In the genomic region with DNA sequence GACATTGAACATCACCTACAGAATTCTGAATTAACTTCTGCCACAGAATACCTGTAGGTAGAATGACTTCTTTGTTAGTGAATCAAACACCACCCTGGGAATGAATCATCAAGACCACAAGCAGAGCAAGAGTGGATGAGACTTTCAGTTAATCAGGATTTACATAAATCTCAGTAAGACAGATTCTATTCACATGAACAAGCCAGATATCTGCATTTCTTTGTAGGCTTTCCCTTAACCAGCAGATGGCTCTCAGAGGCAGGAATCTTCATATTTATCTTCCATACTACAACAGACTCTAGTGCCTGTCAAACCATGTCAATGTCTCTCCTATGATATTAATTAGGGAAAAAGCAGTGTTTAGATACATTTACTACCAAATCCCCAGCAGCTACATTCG, we compare ENCODE assay signal across 8 cellular contexts.
DNase-seq lines count a peak whose midpoint lies in the region; ATAC-seq and TF ChIP-seq lines count a peak whose summit lies in the region.

No MANE protein-coding gene starts in this region.

- no peaks in the 10 kb centered on the region for H3F3A ChIP-seq in neural cell (ENCODE audit: insufficient read depth, low read length, poor library complexity, severe bottlenecking)

- TF ChIP-seq EP300 in neural cell (conservative IDR thresholded peaks at IDR 0.05; ENCODE audit: poor library complexity, severe bottlenecking): peak; percentile 30

- no peak overlapping the region for H3K4me3 Mint-ChIP-seq in activated CD4-positive, alpha-beta T cell treated with anti-CD3 and anti-CD28 coated beads, Interleukin-2, amount 10 ng/mL, durations not matched to agents 7 days and 5 days

- CTCF ChIA-PET in activated CD4-positive, alpha-beta T cell treated with anti-CD3 and anti-CD28 coated beads, Interleukin-2, amount 10 ng/mL, durations not matched to agents 7 days and 5 days (lab: Charles Lee): interaction anchor here (1.3 to 1.7 kb wide), 2 partner anchors 10 to 74 kb away, joined by 3 to 7 read pairs; no protein-coding TSS in a partner anchor

- H3K27ac ChIP-seq in neural cell (ENCODE audit: low read length): no peak overlapping the region

- H3K36me3 ChIP-seq in neural cell (ENCODE audit: insufficient read depth, low read length): no peaks in the 10 kb centered on the region

- H3K27me3 ChIP-seq in neural cell (ENCODE audit: insufficient read depth, low read depth, low read length): no peaks in the 10 kb centered on the region

- no peaks in the 10 kb centered on the region for H3K27me3 Mint-ChIP-seq in activated CD4-positive, alpha-beta T cell treated with anti-CD3 and anti-CD28 coated beads, Interleukin-2, amount 10 ng/mL, durations not matched to agents 7 days and 5 days

- POLR2A ChIA-PET in activated CD4-positive, alpha-beta T cell treated with anti-CD3 and anti-CD28 coated beads, Interleukin-2, amount 10 ng/mL, durations not matched to agents 7 days and 5 days (lab: Charles Lee): no interaction called here

- H3K9ac ChIP-seq in neural cell (ENCODE audit: low read length): no peak overlapping the region

- H3K9me3 ChIP-seq in neural cell (ENCODE audit: low read length): no peaks in the 10 kb centered on the region

- no peaks in the 10 kb centered on the region for H3K9me3 Mint-ChIP-seq in activated CD4-positive, alpha-beta T cell treated with anti-CD3 and anti-CD28 coated beads, Interleukin-2, amount 10 ng/mL, durations not matched to agents 7 days and 5 days

- in situ Hi-C loops in astrocyte of the cerebellum (cut with HindIII; ENCODE audit: low sequenced_read_pairs): loop anchor here (25.0 kb wide), 1 partner anchor 885 kb away; no protein-coding TSS in a partner anchor

- ATAC-seq in GM19452 (IDR thresholded peaks at IDR 0.05; ENCODE audit: unreplicated experiment): peak; percentile 77
- ATAC-seq in HG03520 (IDR thresholded peaks at IDR 0.05; ENCODE audit: unreplicated experiment): peak; percentile 90

- no peaks in the 10 kb centered on the region for H3K9me2 ChIP-seq in neural cell (ENCODE audit: insufficient read depth, low read length)

- H3K27ac Mint-ChIP-seq in activated CD4-positive, alpha-beta T cell treated with anti-CD3 and anti-CD28 coated beads, Interleukin-2, amount 10 ng/mL, durations not matched to agents 7 days and 5 days: no peak overlapping the region

- TF ChIP-seq RAD21 in neural cell (conservative IDR thresholded peaks at IDR 0.05): peak; percentile 79

- no peaks in the 10 kb centered on the region for H4K20me1 ChIP-seq in neural cell (ENCODE audit: insufficient read depth)

- no peaks in the 10 kb centered on the region for H3K79me2 ChIP-seq in neural cell (replicated peaks; ENCODE audit: insufficient read depth, low read length)

- peaks cover 13% of the 10 kb centered on the region for H3K36me3 Mint-ChIP-seq in activated CD4-positive, alpha-beta T cell treated with anti-CD3 and anti-CD28 coated beads, Interleukin-2, amount 10 ng/mL, durations not matched to agents 7 days and 5 days (ENCODE audit: low read depth)

- no peak overlapping the region for H3K4me3 ChIP-seq in astrocyte of the cerebellum (ENCODE audit: low read depth, low read length)
- no peak overlapping the region for H3K4me3 ChIP-seq in neural cell (ENCODE audit: low read length)

- no peak overlapping the region for H2AFZ ChIP-seq in neural cell (ENCODE audit: low read depth, low read length)

- no peak overlapping the region for H3K4me2 ChIP-seq in neural cell (ENCODE audit: low read length)

- peaks cover 24% of the 10 kb centered on the region for H3K4me1 Mint-ChIP-seq in activated CD4-positive, alpha-beta T cell treated with anti-CD3 and anti-CD28 coated beads, Interleukin-2, amount 10 ng/mL, durations not matched to agents 7 days and 5 days

- TF ChIP-seq CTCF in astrocyte of the cerebellum (IDR thresholded peaks at IDR 0.05; ENCODE audit: low read depth, low read length, missing control alignments) (peak; percentile 53), neural cell (IDR thresholded peaks at IDR 0.05; ENCODE audit: poor library complexity, severe bottlenecking) (peak; percentile 76)

- DNase-seq in GM04504 (ENCODE audit: low read depth): peak; percentile 13
- peak; percentile 42 for DNase-seq in astrocyte of the cerebellum (ENCODE audit: low read depth)
- no peak for DNase-seq in midbrain (lab: John Stamatoyannopoulos, UW)
- DNase-seq in activated CD4-positive, alpha-beta T cell treated with anti-CD3 and anti-CD28 coated beads, Interleukin-2, amount 10 ng/mL, durations not matched to agents 7 days and 5 days: no peak
- DNase-seq in effector CD8-positive, alpha-beta T cell (lab: John Stamatoyannopoulos, UW): no peak

TF ChIP-seq in neural cell, 6 proteins besides CTCF, POLR2A, EP300 and RAD21:
- TF ChIP-seq SMC3 (conservative IDR thresholded peaks at IDR 0.05; ENCODE audit: poor library complexity): peak; percentile 81
- TF ChIP-seq MXI1 (conservative IDR thresholded peaks at IDR 0.05; ENCODE audit: poor library complexity, severe bottlenecking): no peak
- no peak for TF ChIP-seq EZH2 (IDR thresholded peaks at IDR 0.05; ENCODE audit: borderline replicate concordance, insufficient read depth, low read length, poor library complexity, severe bottlenecking)
- peak; percentile 47 for TF ChIP-seq POLR2AphosphoS5 (IDR thresholded peaks at IDR 0.05)
TF ChIP-seq in neural cell: peak in this region for 2.

Comparison
In these comparisons a context has a peak if more than half of its experiments do, and no peak if none do; other contexts are left out.
1. DNase-seq: peak in GM04504 (single experiment) and astrocyte of the cerebellum (single experiment); none in midbrain (single experiment), activated CD4-positive, alpha-beta T cell treated with anti-CD3 and anti-CD28 coated beads, Interleukin-2, amount 10 ng/mL, durations not matched to agents 7 days and 5 days (single experiment) and effector CD8-positive, alpha-beta T cell (single experiment).